ENCODE assay signal across 8 cellular contexts in genomic region chr7:150450491-150450992, GRCh38. TPM values are rescaled to one million over a fixed set of nuclear protein-coding genes. Genes with fewer than 3 reads are reported as not detected.
DNase-seq lines count a peak whose midpoint lies in the region; ATAC-seq and TF ChIP-seq lines count a peak whose summit lies in the region.

Gene GIMAP8, plus strand, starts transcription at chr7:150450630. Its CDS starts 16,069 bp downstream, at chr7:150466699.

- TF ChIP-seq POLR2A in GM19193 (IDR thresholded peaks at IDR 0.05; ENCODE audit: extremely low read depth, insufficient read depth, insufficient read length) (peak; percentile 15), testis (IDR thresholded peaks at IDR 0.05) (no peak)

- peaks cover 17% of the 10 kb centered on the region for H3K4me1 ChIP-seq in mucosa of descending colon (ENCODE audit: low read depth)
- H3K4me1 ChIP-seq in testis, result peaks cover 3% of the 10 kb centered on the region

- POLR2A ChIA-PET in activated naive CD8-positive, alpha-beta T cell treated with anti-CD3 and anti-CD28 coated beads, Interleukin-2, amount 10 ng/mL, durations not matched to agents 7 days and 5 days (lab: Charles Lee), result interaction anchor here (0.5 to 8.4 kb wide), 28 partner anchors 13 to 305 kb away, joined by 3 to 212 read pairs (median 10); partner anchors contain the start of genes GIMAP2, GIMAP4, GIMAP5 and GIMAP6

- H3K9me3 Mint-ChIP-seq in activated naive CD8-positive, alpha-beta T cell treated with anti-CD3 and anti-CD28 coated beads, Interleukin-2, amount 10 ng/mL, durations not matched to agents 7 days and 5 days, result peaks cover 6% of the 10 kb centered on the region

- no peak within 1 kb of the TSS for H3K27ac ChIP-seq in testis

- ATAC-seq in activated naive CD8-positive, alpha-beta T cell treated with anti-CD3 and anti-CD28 coated beads, Interleukin-2, amount 10 ng/mL, durations not matched to agents 7 days and 5 days (ENCODE audit: low read depth), result peak; percentile 50
- ATAC-seq in mucosa of descending colon (peak; percentile 51), HG02884 (IDR thresholded peaks at IDR 0.05; ENCODE audit: unreplicated experiment) (no peak)

- no peaks in the 10 kb centered on the region for H3K27me3 ChIP-seq in testis

- TF ChIP-seq CTCF in mucosa of descending colon (IDR thresholded peaks at IDR 0.05) (no peak), testis (IDR thresholded peaks at IDR 0.05) (no peak)

- H3K27me3 Mint-ChIP-seq in activated naive CD8-positive, alpha-beta T cell treated with anti-CD3 and anti-CD28 coated beads, Interleukin-2, amount 10 ng/mL, durations not matched to agents 7 days and 5 days, result no peaks in the 10 kb centered on the region

- H3K9me3 ChIP-seq in mucosa of descending colon (no peaks in the 10 kb centered on the region), testis (no peaks in the 10 kb centered on the region)

- H3K4me3 ChIP-seq in mucosa of descending colon (no peak within 1 kb of the TSS), testis (peak within 1 kb of the TSS; percentile 1 to 29)

- no peaks in the 10 kb centered on the region for H3K36me3 ChIP-seq in mucosa of descending colon (ENCODE audit: low read depth)
- H3K36me3 ChIP-seq in testis (ENCODE audit: low read depth, missing control alignments), result no peaks in the 10 kb centered on the region

- peak within 1 kb of the TSS; percentile 95 for H3K27ac Mint-ChIP-seq in activated naive CD8-positive, alpha-beta T cell treated with anti-CD3 and anti-CD28 coated beads, Interleukin-2, amount 10 ng/mL, durations not matched to agents 7 days and 5 days

- H3K4me1 Mint-ChIP-seq in activated naive CD8-positive, alpha-beta T cell treated with anti-CD3 and anti-CD28 coated beads, Interleukin-2, amount 10 ng/mL, durations not matched to agents 7 days and 5 days, result peaks cover 50% of the 10 kb centered on the region

- DNase-seq in MV-4-11 (lab: John Stamatoyannopoulos, UW) (peak; percentile 73), mucosa of descending colon (peak; percentile 41 to 75 (median 53)), testis (peak; percentile 24), NCI-H146 treated with DMSO at 0.1 percent for 48 hours (lab: John Stamatoyannopoulos, UW; ENCODE audit: unreplicated experiment) (no peak), NCI-H526 treated with DMSO at 0.1 percent for 48 hours (lab: John Stamatoyannopoulos, UW) (no peak)
- peak; percentile 75 for DNase-seq in activated naive CD8-positive, alpha-beta T cell treated with anti-CD3 and anti-CD28 coated beads, Interleukin-2, amount 10 ng/mL, durations not matched to agents 7 days and 5 days

- H3K4me3 Mint-ChIP-seq in activated naive CD8-positive, alpha-beta T cell treated with anti-CD3 and anti-CD28 coated beads, Interleukin-2, amount 10 ng/mL, durations not matched to agents 7 days and 5 days, result peak within 1 kb of the TSS; percentile 95

- WGBS in testis, 2 donors, result 66 to 75% methylated on average over 16 to 22 of the region's 22 CpGs

- intact Hi-C loops in mucosa of descending colon (cut with DNase I, micrococcal nuclease) (no loop called here), testis (cut with DNase I; ENCODE audit: low total_unique reads) (no loop called here)

- H3K36me3 Mint-ChIP-seq in activated naive CD8-positive, alpha-beta T cell treated with anti-CD3 and anti-CD28 coated beads, Interleukin-2, amount 10 ng/mL, durations not matched to agents 7 days and 5 days, result peaks cover 29% of the 10 kb centered on the region

RNA-seq across cellular contexts. Expression of gene GIMAP8, which starts in this region (rescaled TPM):
- 10 to 100 TPM; 29.2 to 31.0 TPM for total RNA-seq in activated naive CD8-positive, alpha-beta T cell treated with anti-CD3 and anti-CD28 coated beads, Interleukin-2, amount 10 ng/mL, durations not matched to agents 7 days and 5 days
- total RNA-seq in mucosa of descending colon (1 to 10 TPM; 4.1 to 9.1 (median 5.5) TPM), testis (1 to 10 TPM; 3.8 TPM)
- 6.8 TPM for polyA plus RNA-seq in testis (ENCODE audit: insufficient read depth, low read depth, low replicate concordance)

Comparison
In these comparisons a context has a peak if more than half of its experiments do, and no peak if none do; other contexts are left out.
1. DNase-seq: peak in MV-4-11 (single experiment), activated naive CD8-positive, alpha-beta T cell treated with anti-CD3 and anti-CD28 coated beads, Interleukin-2, amount 10 ng/mL, durations not matched to agents 7 days and 5 days (single experiment), mucosa of descending colon (3 of 3) and testis (single experiment); none in NCI-H146 treated with DMSO at 0.1 percent for 48 hours (single experiment) and NCI-H526 treated with DMSO at 0.1 percent for 48 hours (single experiment).